Comparison of ENCODE assay signal across 27 cellular contexts in genomic region chr21:16519656-16520055, GRCh38.
"Had no signal": no experiment of that assay in that cellular context is flagged by ENCODE, and none has a peak within 500 bp of the region (broad histone marks: within the 10 kb centered on the region; RNA-seq: fewer than 3 reads in every experiment).

No MANE protein-coding gene starts in this region.

- H3K4me3 ChIP-seq: coronary artery, dorsolateral prefrontal cortex, esophagus squamous epithelium, gastrocnemius medialis, heart right ventricle, left lung, lower lobe of right lung, mucosa of descending colon had no signal

- ATAC-seq: effector memory CD8-positive, alpha-beta T cell; esophagus mucosa; gastrocnemius medialis; heart right ventricle; left cardiac atrium; left lung; left ventricle myocardium superior; lower lobe of right lung; mucosa of descending colon had no signal

- DNase-seq: dermis blood vessel endothelial cell; dorsolateral prefrontal cortex; effector CD4-positive, alpha-beta T cell; effector memory CD8-positive, alpha-beta T cell; endodermal cell; erythroblast; esophagus squamous epithelium; foreskin melanocyte; gastrocnemius medialis; glutamatergic neuron; head of caudate nucleus; heart right ventricle; hippocampal formation; left cardiac atrium; left lung; left ventricle myocardium superior; lower lobe of right lung; mesenchymal stem cell; mucosa of descending colon; naive B cell had no signal

- H3K36me3 ChIP-seq: esophagus squamous epithelium, gastrocnemius medialis, heart right ventricle, left lung, lower lobe of right lung had no signal

- H3K27me3 ChIP-seq: dorsolateral prefrontal cortex, esophagus squamous epithelium, gastrocnemius medialis, heart right ventricle, left lung had no signal

- H3K27ac ChIP-seq: coronary artery, epithelial cell of prostate, esophagus squamous epithelium, gastrocnemius medialis, heart right ventricle, left lung, lower lobe of right lung had no signal

- FAIRE-seq: colon, endometrium, islet of Langerhans, keratinocyte had no signal

- H3K9me3 ChIP-seq: esophagus squamous epithelium, gastrocnemius medialis, mucosa of descending colon had no signal

- H3K4me1 ChIP-seq: esophagus squamous epithelium, left lung, lower lobe of right lung had no signal
